Comparison of ENCODE assay signal across 8 cellular contexts in the genomic region with DNA sequence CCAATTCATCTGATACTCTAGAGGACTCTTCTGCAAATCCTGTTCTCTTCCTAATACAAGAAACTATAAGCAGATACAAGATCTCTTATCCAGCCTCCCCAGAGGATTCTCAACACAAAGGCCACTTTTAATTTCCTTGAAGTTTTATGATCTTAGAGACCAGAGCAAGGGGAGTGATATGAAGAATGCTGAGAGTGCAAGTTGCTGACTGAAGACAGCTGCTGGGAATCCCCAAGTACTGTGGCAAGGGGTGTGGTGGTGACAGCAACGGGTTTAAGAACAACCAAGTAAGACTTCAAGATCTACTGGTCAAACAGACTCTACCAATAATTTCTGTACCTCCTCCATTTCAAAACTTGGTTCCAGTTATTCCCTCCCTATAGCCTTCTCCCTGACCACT. TPM values are rescaled to one million over a fixed set of nuclear protein-coding genes. Genes with fewer than 3 reads are reported as not detected.
DNase-seq lines count a peak whose midpoint lies in the region; ATAC-seq lines count a peak whose summit lies in the region.

No MANE protein-coding gene starts in this region.

- H3K36me3 Mint-ChIP-seq in naive B cell: no peaks in the 10 kb centered on the region

- H3K27ac Mint-ChIP-seq in naive B cell: peak overlapping the region in 2 of 6 donors; percentile 40 to 64

- peaks cover 15 to 28% (median 26%) of the 10 kb centered on the region in 3 donors for H3K4me1 Mint-ChIP-seq in naive B cell

- DNase-seq in activated CD4-positive, alpha-beta T cell treated with anti-CD3 and anti-CD28 coated beads for 4 hours: peak; percentile 20 to 27
- DNase-seq in naive B cell (no peak), NCI-H226 (no peak), DMS153 treated with DMSO at 0.1 percent for 48 hours (lab: John Stamatoyannopoulos, UW; ENCODE audit: unreplicated experiment) (no peak), Right ventricle myocardium inferior (ENCODE audit: missing footprints) (no peak), GOT3 (lab: John Stamatoyannopoulos, UW) (no peak)

- no peaks in the 10 kb centered on the region for H3K27me3 Mint-ChIP-seq in naive B cell

- ATAC-seq in GM18867 (IDR thresholded peaks at IDR 0.05; ENCODE audit: unreplicated experiment) (peak; percentile 80), HG02852 (IDR thresholded peaks at IDR 0.05; ENCODE audit: unreplicated experiment) (peak; percentile 88), naive B cell (ENCODE audit: low read depth in 2 of 2) (peak; percentile 74 to 87), Right ventricle myocardium inferior (no peak)

- peak overlapping the region in 3 of 8 donors; percentile 10 to 54 (median 41) for H3K4me3 Mint-ChIP-seq in naive B cell

- intact Hi-C loops in Right ventricle myocardium inferior (cut with DNase I): no loop called here

- no peaks in the 10 kb centered on the region for H3K9me3 Mint-ChIP-seq in naive B cell

RNA-seq across cellular contexts. Expression of a gene that starts 7.0 kb away (rescaled TPM):
- 10 to 100 TPM in 1 of 6 donors, 1 to 10 TPM in 5; 4.4 to 11.4 (median 8.2) TPM for polyA plus RNA-seq in naive B cell (ENCODE audit: low read depth in 6 of 6)
- 1.1 TPM for total RNA-seq in Right ventricle myocardium inferior

RNA-seq across cellular contexts. Expression of a gene that starts 47.8 kb away (rescaled TPM):
- not detected for polyA plus RNA-seq in naive B cell (ENCODE audit: low read depth in 6 of 6)
- total RNA-seq in Right ventricle myocardium inferior: 0.38 TPM

Comparison
In these comparisons a context has a peak if more than half of its experiments do, and no peak if none do; other contexts are left out.
1. DNase-seq: peak in activated CD4-positive, alpha-beta T cell treated with anti-CD3 and anti-CD28 coated beads for 4 hours (2 of 2); none in naive B cell (single experiment), NCI-H226 (single experiment), DMS153 treated with DMSO at 0.1 percent for 48 hours (single experiment), Right ventricle myocardium inferior (single experiment) and GOT3 (single experiment).